1 cellular context compared by ENCODE assay signal in the genomic region with DNA sequence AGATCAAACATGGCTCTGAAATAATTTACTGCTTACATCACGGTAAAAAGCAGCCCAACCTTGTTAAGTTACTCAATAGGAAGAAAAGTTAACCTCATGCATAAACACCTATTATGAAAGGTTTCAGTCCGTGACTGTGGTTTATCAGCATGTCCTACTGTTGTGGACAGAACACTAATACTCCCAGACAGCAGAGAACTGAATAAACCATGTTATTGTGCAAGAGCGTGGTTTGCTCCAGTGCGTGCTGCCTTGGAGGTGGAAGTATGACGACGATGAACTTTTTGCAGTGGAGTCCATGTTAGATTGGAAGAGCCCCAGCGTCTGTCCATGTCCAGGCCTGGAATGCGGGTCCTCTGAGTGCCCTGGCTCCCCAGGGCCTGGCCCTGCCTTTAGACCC.
TF ChIP-seq lines count a peak whose summit lies in the region.

No MANE protein-coding gene starts in this region.

TF ChIP-seq in H1, 55 proteins besides CTCF, POLR2A, EP300 and RAD21:
- TF ChIP-seq KDM1A (IDR thresholded peaks at IDR 0.05; ENCODE audit: borderline replicate concordance, low read length) (no peak), SUZ12 (IDR thresholded peaks at IDR 0.05; ENCODE audit: low read length) (no peak), RNF2 (IDR thresholded peaks at IDR 0.05; ENCODE audit: borderline replicate concordance, low read depth, low read length, missing control alignments, poor library complexity, severe bottlenecking) (no peak)
- TF ChIP-seq, protein P1, sequence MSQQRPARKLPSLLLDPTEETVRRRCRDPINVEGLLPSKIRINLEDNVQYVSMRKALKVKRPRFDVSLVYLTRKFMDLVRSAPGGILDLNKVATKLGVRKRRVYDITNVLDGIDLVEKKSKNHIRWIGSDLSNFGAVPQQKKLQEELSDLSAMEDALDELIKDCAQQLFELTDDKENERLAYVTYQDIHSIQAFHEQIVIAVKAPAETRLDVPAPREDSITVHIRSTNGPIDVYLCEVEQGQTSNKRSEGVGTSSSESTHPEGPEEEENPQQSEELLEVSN (IDR thresholded peaks at IDR 0.05): no peak
- TF ChIP-seq, protein P2, sequence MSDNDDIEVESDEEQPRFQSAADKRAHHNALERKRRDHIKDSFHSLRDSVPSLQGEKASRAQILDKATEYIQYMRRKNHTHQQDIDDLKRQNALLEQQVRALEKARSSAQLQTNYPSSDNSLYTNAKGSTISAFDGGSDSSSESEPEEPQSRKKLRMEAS (IDR thresholded peaks at IDR 0.05): no peak
